Comparison of ENCODE assay signal across 13 cellular contexts in genomic region chr2:57884281-57884680, GRCh38.
DNase-seq lines count a peak whose midpoint lies in the region; ATAC-seq and TF ChIP-seq lines count a peak whose summit lies in the region.
"Had no signal": no experiment of that assay in that cellular context is flagged by ENCODE, and none has a peak within 500 bp of the region (broad histone marks: within the 10 kb centered on the region; RNA-seq: fewer than 3 reads in every experiment).

No MANE protein-coding gene starts in this region.

- H2AFZ ChIP-seq in SK-N-SH (ENCODE audit: low read depth): no peak overlapping the region
- peak overlapping the region; percentile 5 for H2AFZ ChIP-seq in neural progenitor cell (replicated peaks)

- CTCF ChIA-PET in SK-N-SH (lab: Yijun Ruan, JAX): interaction anchor here (1.6 to 2.2 kb wide), 2 partner anchors 17 to 22 kb away, joined by 3 to 8 read pairs; no protein-coding TSS in a partner anchor
- CTCF ChIA-PET in CD4-positive, alpha-beta T cell (lab: Charles Lee): no interaction called here

- H3K9me3 ChIP-seq in SK-N-SH (no peaks in the 10 kb centered on the region), neural progenitor cell (ENCODE audit: low read depth) (no peaks in the 10 kb centered on the region)
- no peaks in the 10 kb centered on the region for H3K9me3 ChIP-seq in CD4-positive, alpha-beta T cell (ENCODE audit: control insufficient read depth, low read length)
- H3K9me3 ChIP-seq: Caco-2, HAP-1 had no signal

- H3F3A ChIP-seq in SK-N-SH (replicated peaks; ENCODE audit: insufficient read depth): peaks cover 10% of the 10 kb centered on the region
- no peaks in the 10 kb centered on the region for H3F3A ChIP-seq in neural progenitor cell (ENCODE audit: low read depth)

- DNase-seq in SK-N-SH (no peak), NCI-H1694 treated with DMSO at 0.1 percent for 48 hours (lab: John Stamatoyannopoulos, UW) (peak; percentile 80), neural progenitor cell (ENCODE audit: low spot score) (no peak)
- no peak for DNase-seq in CD4-positive, alpha-beta T cell
- DNase-seq: Caco-2; CD8-positive, alpha-beta memory T cell; HFFc6; KG1 had no signal

- H3K36me3 ChIP-seq in SK-N-SH (replicated peaks in 1 of 2; ENCODE audit: control insufficient read depth in 1 of 2, insufficient read depth in 2 of 2, low read length in 1 of 2) (no peaks in the 10 kb centered on the region), neural progenitor cell (no peaks in the 10 kb centered on the region)
- H3K36me3 ChIP-seq: HAP-1 had no signal

- H3K4me3 ChIP-seq in SK-N-SH (ENCODE audit: low read depth in 2 of 2, low read length in 1 of 2): no peak overlapping the region
- no peak overlapping the region for H3K4me3 ChIP-seq in neural progenitor cell
- H3K4me3 ChIP-seq: HAP-1 had no signal

- H4K20me1 ChIP-seq in SK-N-SH (ENCODE audit: insufficient read depth) (no peaks in the 10 kb centered on the region), neural progenitor cell (ENCODE audit: low read depth) (no peaks in the 10 kb centered on the region)

- H3K27me3 Mint-ChIP-seq in neural progenitor cell (ENCODE audit: insufficient read depth, low read depth): peaks cover 6% of the 10 kb centered on the region
- H3K27me3 Mint-ChIP-seq in CD4-positive, alpha-beta T cell: no peaks in the 10 kb centered on the region
- H3K27me3 Mint-ChIP-seq: CD8-positive, alpha-beta memory T cell; IgD-negative memory B cell had no signal

- H3K4me2 ChIP-seq in SK-N-SH (no peak overlapping the region), neural progenitor cell (no peak overlapping the region)

- TF ChIP-seq RAD21 in SK-N-SH (IDR thresholded peaks at IDR 0.05; ENCODE audit: low read length): no peak

- H3K9me2 ChIP-seq in SK-N-SH: no peaks in the 10 kb centered on the region

- TF ChIP-seq CTCF in SK-N-SH (IDR thresholded peaks at IDR 0.05) (no peak), neural progenitor cell (IDR thresholded peaks at IDR 0.05) (no peak)
- TF ChIP-seq CTCF in CD4-positive, alpha-beta T cell (IDR thresholded peaks at IDR 0.05): no peak

- H3K27ac Mint-ChIP-seq in neural progenitor cell: no peak overlapping the region
- no peak overlapping the region for H3K27ac Mint-ChIP-seq in CD4-positive, alpha-beta T cell
- H3K27ac Mint-ChIP-seq: CD14-positive monocyte; CD8-positive, alpha-beta memory T cell; HFFc6; IgD-negative memory B cell had no signal

- H3K27me3 ChIP-seq in SK-N-SH (ENCODE audit: insufficient read depth) (no peaks in the 10 kb centered on the region), neural progenitor cell (no peaks in the 10 kb centered on the region)
- H3K27me3 ChIP-seq in CD4-positive, alpha-beta T cell (ENCODE audit: control insufficient read depth, insufficient read depth, low read length): no peaks in the 10 kb centered on the region

- H3K4me1 ChIP-seq in SK-N-SH (ENCODE audit: control insufficient read depth in 1 of 2, insufficient read depth in 2 of 2, low read depth in 1 of 2, low read length in 1 of 2) (peaks cover 8 to 14% of the 10 kb centered on the region in 2 experiments; a peak in 2 of 4 replicates), neural progenitor cell (no peaks in the 10 kb centered on the region)

- intact Hi-C loops in CD4-positive, alpha-beta T cell (cut with DNase I, micrococcal nuclease): no loop called here

- no peaks in the 10 kb centered on the region for H3K9me3 Mint-ChIP-seq in neural progenitor cell
- no peaks in the 10 kb centered on the region for H3K9me3 Mint-ChIP-seq in CD4-positive, alpha-beta T cell
- H3K9me3 Mint-ChIP-seq: CD14-positive monocyte; CD8-positive, alpha-beta memory T cell; HFFc6; IgD-negative memory B cell had no signal

- ATAC-seq in SK-N-SH treated with all-trans-retinoic acid at 6 μM for 48 hours (no peak), HG02840 (IDR thresholded peaks at IDR 0.05; ENCODE audit: low FRiP score, unreplicated experiment) (no peak)
- no peak for ATAC-seq in CD4-positive, alpha-beta T cell (ENCODE audit: poor library complexity)

- no peaks in the 10 kb centered on the region for H3K36me3 Mint-ChIP-seq in neural progenitor cell
- H3K36me3 Mint-ChIP-seq in CD4-positive, alpha-beta T cell (ENCODE audit: low read depth): no peaks in the 10 kb centered on the region
- H3K36me3 Mint-ChIP-seq: CD14-positive monocyte; CD8-positive, alpha-beta memory T cell had no signal

- TF ChIP-seq EP300 in SK-N-SH (IDR thresholded peaks at IDR 0.05; ENCODE audit: borderline replicate concordance in 1 of 2, low read depth in 1 of 2, low read length in 1 of 2): no peak

- no peak overlapping the region for H3K4me3 Mint-ChIP-seq in neural progenitor cell
- no peak overlapping the region for H3K4me3 Mint-ChIP-seq in CD4-positive, alpha-beta T cell
- H3K4me3 Mint-ChIP-seq: CD14-positive monocyte; CD8-positive, alpha-beta memory T cell; HFFc6; IgD-negative memory B cell had no signal

- no peak overlapping the region for H3K9ac ChIP-seq in SK-N-SH
- no peak overlapping the region for H3K9ac ChIP-seq in neural progenitor cell

- POLR2A ChIA-PET in SK-N-SH (lab: Yijun Ruan, JAX): no interaction called here
- POLR2A ChIA-PET in CD4-positive, alpha-beta T cell (lab: Charles Lee): no interaction called here

- peaks cover 2% of the 10 kb centered on the region for H3K4me1 Mint-ChIP-seq in neural progenitor cell
- peaks cover 12% of the 10 kb centered on the region for H3K4me1 Mint-ChIP-seq in CD4-positive, alpha-beta T cell (ENCODE audit: low read depth)
- H3K4me1 Mint-ChIP-seq: CD14-positive monocyte had no signal

- H3K27ac ChIP-seq in SK-N-SH (ENCODE audit: low read depth in 2 of 2, low read length in 1 of 2) (no peak overlapping the region), neural progenitor cell (no peak overlapping the region)
- H3K27ac ChIP-seq in CD4-positive, alpha-beta T cell (ENCODE audit: low read depth, low read length): no peak overlapping the region

- WGBS in SK-N-SH (ENCODE audit: low lambda C conversion rate): 94% methylated on average over 1 of the region's 1 CpG

- H3K79me2 ChIP-seq in SK-N-SH (ENCODE audit: insufficient read depth): no peaks in the 10 kb centered on the region
- no peaks in the 10 kb centered on the region for H3K79me2 ChIP-seq in neural progenitor cell (ENCODE audit: low read depth)

TF ChIP-seq in SK-N-SH, 30 proteins besides CTCF, POLR2A, EP300 and RAD21:
- peak; percentile 18; the same call in 1 of the 2 replicates for TF ChIP-seq GATA2 (CRISPR knock-in tag; IDR thresholded peaks at IDR 0.05)
- no peak for TF ChIP-seq SIN3A (IDR thresholded peaks at IDR 0.05; ENCODE audit: borderline replicate concordance, low read depth, low read length)
TF ChIP-seq in SK-N-SH: peak in this region for 1.

TF ChIP-seq in SK-N-SH treated with all-trans-retinoic acid at 6 μM for 48 hours, 23 proteins besides CTCF, POLR2A, EP300 and RAD21 (continues in another document):
- no peak for TF ChIP-seq ZNF70 (CRISPR knock-in tag; IDR thresholded peaks at IDR 0.05)
- no peak for TF ChIP-seq ESRRG (CRISPR knock-in tag; IDR thresholded peaks at IDR 0.05)
- no peak for TF ChIP-seq CSDC2 (CRISPR knock-in tag; IDR thresholded peaks at IDR 0.05)
- TF ChIP-seq RARB (CRISPR knock-in tag; IDR thresholded peaks at IDR 0.05): no peak
- TF ChIP-seq ZNF8 (CRISPR knock-in tag; IDR thresholded peaks at IDR 0.05): no peak
- no peak for TF ChIP-seq SNAI2 (CRISPR knock-in tag; IDR thresholded peaks at IDR 0.05)
- no peak for TF ChIP-seq POU6F1 (CRISPR knock-in tag; IDR thresholded peaks at IDR 0.05; ENCODE audit: borderline replicate concordance, low read depth)
- TF ChIP-seq GLIS3 (CRISPR knock-in tag; IDR thresholded peaks at IDR 0.05): no peak
- TF ChIP-seq ZNF565 (CRISPR knock-in tag; conservative IDR thresholded peaks at IDR 0.05; ENCODE audit: low read depth): no peak
- no peak for TF ChIP-seq TCF4 (CRISPR knock-in tag; IDR thresholded peaks at IDR 0.05; ENCODE audit: borderline replicate concordance)
- TF ChIP-seq ISL1 (CRISPR knock-in tag; IDR thresholded peaks at IDR 0.05): no peak
- TF ChIP-seq ZC3H10 (CRISPR knock-in tag; IDR thresholded peaks at IDR 0.05): no peak
- no peak for TF ChIP-seq CREB5 (CRISPR knock-in tag; IDR thresholded peaks at IDR 0.05; ENCODE audit: low read depth)
- no peak for TF ChIP-seq TOX (CRISPR knock-in tag; IDR thresholded peaks at IDR 0.05; ENCODE audit: borderline replicate concordance)
- TF ChIP-seq BACH2 (CRISPR knock-in tag; IDR thresholded peaks at IDR 0.05; ENCODE audit: borderline replicate concordance): no peak
- no peak for TF ChIP-seq OSR1 (CRISPR knock-in tag; IDR thresholded peaks at IDR 0.05)
- TF ChIP-seq ZFP30 (CRISPR knock-in tag; IDR thresholded peaks at IDR 0.05): no peak
- no peak for TF ChIP-seq ARNTL (CRISPR knock-in tag; IDR thresholded peaks at IDR 0.05; ENCODE audit: borderline replicate concordance, low read depth)
